ENCODE assay signal across 19 cellular contexts in genomic region chr7:12320241-12320640, GRCh38.
"Had no signal": no experiment of that assay in that cellular context is flagged by ENCODE, and none has a peak within 500 bp of the region (broad histone marks: within the 10 kb centered on the region; RNA-seq: fewer than 3 reads in every experiment).

No MANE protein-coding gene starts in this region.

- ATAC-seq: activated CD8-positive, alpha-beta memory T cell treated with anti-CD3 and anti-CD28 coated beads, Interleukin-2, amount 10 ng/mL, durations not matched to agents 7 days and 5 days; stimulated activated naive CD8-positive, alpha-beta T cell treated with anti-CD3 and anti-CD28 coated beads, Interleukin-15, amount 100 ng/mL, for 72 hours had no signal

- H3K9me3 Mint-ChIP-seq: activated CD4-positive, alpha-beta memory T cell treated with anti-CD3 and anti-CD28 coated beads, Interleukin-2, amount 10 ng/mL, durations not matched to agents 7 days and 5 days; endodermal cell; neural crest cell; stimulated activated naive CD8-positive, alpha-beta T cell treated with anti-CD3 and anti-CD28 coated beads, Interleukin-15, amount 100 ng/mL, for 72 hours had no signal

- H3K4me1 ChIP-seq: left ventricle myocardium inferior, right atrium auricular region had no signal

- H3K4me3 Mint-ChIP-seq: activated CD4-positive, alpha-beta memory T cell treated with anti-CD3 and anti-CD28 coated beads, Interleukin-2, amount 10 ng/mL, durations not matched to agents 7 days and 5 days; activated CD8-positive, alpha-beta memory T cell treated with anti-CD3 and anti-CD28 coated beads, Interleukin-2, amount 10 ng/mL, durations not matched to agents 7 days and 5 days; brain; endodermal cell; neural crest cell; stimulated activated naive CD8-positive, alpha-beta T cell treated with anti-CD3 and anti-CD28 coated beads, Interleukin-15, amount 100 ng/mL, for 72 hours had no signal

- H3K36me3 ChIP-seq: left ventricle myocardium inferior, right atrium auricular region had no signal

- H3K4me1 Mint-ChIP-seq: activated CD4-positive, alpha-beta memory T cell treated with anti-CD3 and anti-CD28 coated beads, Interleukin-2, amount 10 ng/mL, durations not matched to agents 7 days and 5 days; activated CD8-positive, alpha-beta memory T cell treated with anti-CD3 and anti-CD28 coated beads, Interleukin-2, amount 10 ng/mL, durations not matched to agents 7 days and 5 days; neural crest cell had no signal

- H3K4me3 ChIP-seq: left ventricle myocardium inferior, right atrium auricular region had no signal

- H3K9me3 ChIP-seq: left ventricle myocardium inferior, right atrium auricular region had no signal

- H3K27me3 Mint-ChIP-seq: activated CD4-positive, alpha-beta memory T cell treated with anti-CD3 and anti-CD28 coated beads, Interleukin-2, amount 10 ng/mL, durations not matched to agents 7 days and 5 days; brain; stimulated activated naive CD8-positive, alpha-beta T cell treated with anti-CD3 and anti-CD28 coated beads, Interleukin-15, amount 100 ng/mL, for 72 hours had no signal

- FAIRE-seq: colon had no signal

- H3K36me3 Mint-ChIP-seq: activated CD8-positive, alpha-beta memory T cell treated with anti-CD3 and anti-CD28 coated beads, Interleukin-2, amount 10 ng/mL, durations not matched to agents 7 days and 5 days; brain had no signal

- H3K27ac Mint-ChIP-seq: activated CD4-positive, alpha-beta memory T cell treated with anti-CD3 and anti-CD28 coated beads, Interleukin-2, amount 10 ng/mL, durations not matched to agents 7 days and 5 days; activated CD8-positive, alpha-beta memory T cell treated with anti-CD3 and anti-CD28 coated beads, Interleukin-2, amount 10 ng/mL, durations not matched to agents 7 days and 5 days; brain; endodermal cell had no signal

- H3K27ac ChIP-seq: left ventricle myocardium inferior, right atrium auricular region had no signal

- H3K27me3 ChIP-seq: right atrium auricular region had no signal

- DNase-seq: activated CD4-positive, alpha-beta memory T cell treated with anti-CD3 and anti-CD28 coated beads, Interleukin-2, amount 10 ng/mL, durations not matched to agents 7 days and 5 days; activated CD4-positive, alpha-beta T cell treated with anti-CD3 and anti-CD28 coated beads for 48 hours; activated CD4-positive, CD25-positive, alpha-beta regulatory T cell; activated CD8-positive, alpha-beta memory T cell treated with anti-CD3 and anti-CD28 coated beads, Interleukin-2, amount 10 ng/mL, durations not matched to agents 7 days and 5 days; activated naive CD4-positive, alpha-beta T cell; central memory CD4-positive, alpha-beta T cell; endodermal cell; erythroblast; hypothalamus; islet precursor cell; left ventricle myocardium inferior; mammary epithelial cell; stimulated activated naive CD8-positive, alpha-beta T cell treated with anti-CD3 and anti-CD28 coated beads, Interleukin-15, amount 100 ng/mL, for 72 hours; T-helper 9 cell; trophoblast cell had no signal
